ENCODE assay signal across 7 cellular contexts in genomic region chr12:104285740-104286537, GRCh38. TPM values are rescaled to one million over a fixed set of nuclear protein-coding genes. Genes with fewer than 3 reads are reported as not detected.
DNase-seq lines count a peak whose midpoint lies in the region; ATAC-seq and TF ChIP-seq lines count a peak whose summit lies in the region.

No MANE protein-coding gene starts in this region.

- no peaks in the 10 kb centered on the region for H3K36me3 Mint-ChIP-seq in naive B cell

- no peaks in the 10 kb centered on the region for H3K9me3 Mint-ChIP-seq in naive B cell

- no peak for TF ChIP-seq CTCF in GM13977 (IDR thresholded peaks at IDR 0.05; ENCODE audit: extremely low read depth, insufficient read depth, missing control alignments)

- peak overlapping the region; percentile 96 for H3K27ac ChIP-seq in caudate nucleus (ENCODE audit: low read depth, low read length)

- peaks cover 24 to 41% (median 31%) of the 10 kb centered on the region in 3 donors for H3K4me1 Mint-ChIP-seq in naive B cell

- in situ Hi-C loops in GM13977 (cut with MboI; ENCODE audit: low pct_unique_long_range_greater_than_20kb, low sequenced_read_pairs, unreplicated experiment) (no loop called here), KBM-7 (cut with MboI; ENCODE audit: low pct_unique_long_range_greater_than_20kb, low sequenced_read_pairs) (no loop called here)

- ATAC-seq in naive B cell (ENCODE audit: low read depth in 2 of 2) (no peak), HG03097 (IDR thresholded peaks at IDR 0.05; ENCODE audit: low FRiP score, unreplicated experiment) (no peak)

- H3K27me3 Mint-ChIP-seq in naive B cell, result peaks cover 0 to 12% (median 4%) of the 10 kb centered on the region in 3 donors

- H3K27ac Mint-ChIP-seq in naive B cell, result peak overlapping the region in 4 of 6 donors; percentile 49 to 97 (median 84)

- DNase-seq in GM13977 (ENCODE audit: low spot score) (peak; percentile 32), NCI-H2227 treated with DMSO at 0.1 percent for 48 hours (lab: John Stamatoyannopoulos, UW) (peak; percentile 32), caudate nucleus (lab: John Stamatoyannopoulos, UW) (peak in 6 of 61 donors; percentile 2 to 11 (median 4)), naive B cell (no peak), globus pallidus (ENCODE audit: low spot score) (no peak), KBM-7 (no peak)

- peak overlapping the region in 7 of 8 donors; percentile 31 to 99 (median 99) for H3K4me3 Mint-ChIP-seq in naive B cell

RNA-seq across cellular contexts. Expression of gene EID3, which starts 17.6 kb away (rescaled TPM):
- 10 to 100 TPM in 5 of 6 donors, 1 to 10 TPM in 1; 6.3 to 16.9 (median 15.5) TPM for polyA plus RNA-seq in naive B cell (ENCODE audit: low read depth in 6 of 6)

Comparison
In these comparisons a context has a peak if more than half of its experiments do, and no peak if none do; other contexts are left out.
1. DNase-seq: peak in GM13977 (single experiment) and NCI-H2227 treated with DMSO at 0.1 percent for 48 hours (single experiment); none in naive B cell (single experiment), globus pallidus (single experiment) and KBM-7 (single experiment).